1 cellular context compared by ENCODE assay signal in genomic region chr16:51211148-51211547, GRCh38.
A peak's percentile ranks its signal among the peaks of the same experiment; 100 is the strongest.
TF ChIP-seq lines count a peak whose summit lies in the region.

No MANE protein-coding gene starts in this region.

TF ChIP-seq in liver, 16 proteins besides CTCF, POLR2A, EP300 and RAD21 (continued from another document):
- TF ChIP-seq, protein P1, sequence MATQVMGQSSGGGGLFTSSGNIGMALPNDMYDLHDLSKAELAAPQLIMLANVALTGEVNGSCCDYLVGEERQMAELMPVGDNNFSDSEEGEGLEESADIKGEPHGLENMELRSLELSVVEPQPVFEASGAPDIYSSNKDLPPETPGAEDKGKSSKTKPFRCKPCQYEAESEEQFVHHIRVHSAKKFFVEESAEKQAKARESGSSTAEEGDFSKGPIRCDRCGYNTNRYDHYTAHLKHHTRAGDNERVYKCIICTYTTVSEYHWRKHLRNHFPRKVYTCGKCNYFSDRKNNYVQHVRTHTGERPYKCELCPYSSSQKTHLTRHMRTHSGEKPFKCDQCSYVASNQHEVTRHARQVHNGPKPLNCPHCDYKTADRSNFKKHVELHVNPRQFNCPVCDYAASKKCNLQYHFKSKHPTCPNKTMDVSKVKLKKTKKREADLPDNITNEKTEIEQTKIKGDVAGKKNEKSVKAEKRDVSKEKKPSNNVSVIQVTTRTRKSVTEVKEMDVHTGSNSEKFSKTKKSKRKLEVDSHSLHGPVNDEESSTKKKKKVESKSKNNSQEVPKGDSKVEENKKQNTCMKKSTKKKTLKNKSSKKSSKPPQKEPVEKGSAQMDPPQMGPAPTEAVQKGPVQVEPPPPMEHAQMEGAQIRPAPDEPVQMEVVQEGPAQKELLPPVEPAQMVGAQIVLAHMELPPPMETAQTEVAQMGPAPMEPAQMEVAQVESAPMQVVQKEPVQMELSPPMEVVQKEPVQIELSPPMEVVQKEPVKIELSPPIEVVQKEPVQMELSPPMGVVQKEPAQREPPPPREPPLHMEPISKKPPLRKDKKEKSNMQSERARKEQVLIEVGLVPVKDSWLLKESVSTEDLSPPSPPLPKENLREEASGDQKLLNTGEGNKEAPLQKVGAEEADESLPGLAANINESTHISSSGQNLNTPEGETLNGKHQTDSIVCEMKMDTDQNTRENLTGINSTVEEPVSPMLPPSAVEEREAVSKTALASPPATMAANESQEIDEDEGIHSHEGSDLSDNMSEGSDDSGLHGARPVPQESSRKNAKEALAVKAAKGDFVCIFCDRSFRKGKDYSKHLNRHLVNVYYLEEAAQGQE (IDR thresholded peaks at IDR 0.05), result peak; percentile 16
- TF ChIP-seq, protein P2, sequence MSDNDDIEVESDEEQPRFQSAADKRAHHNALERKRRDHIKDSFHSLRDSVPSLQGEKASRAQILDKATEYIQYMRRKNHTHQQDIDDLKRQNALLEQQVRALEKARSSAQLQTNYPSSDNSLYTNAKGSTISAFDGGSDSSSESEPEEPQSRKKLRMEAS (IDR thresholded peaks at IDR 0.05), result peak; percentile 34
- TF ChIP-seq RXRA (IDR thresholded peaks at IDR 0.05), result peak; percentile 59 to 77
